ENCODE assay signal across 17 cellular contexts in the genomic region with DNA sequence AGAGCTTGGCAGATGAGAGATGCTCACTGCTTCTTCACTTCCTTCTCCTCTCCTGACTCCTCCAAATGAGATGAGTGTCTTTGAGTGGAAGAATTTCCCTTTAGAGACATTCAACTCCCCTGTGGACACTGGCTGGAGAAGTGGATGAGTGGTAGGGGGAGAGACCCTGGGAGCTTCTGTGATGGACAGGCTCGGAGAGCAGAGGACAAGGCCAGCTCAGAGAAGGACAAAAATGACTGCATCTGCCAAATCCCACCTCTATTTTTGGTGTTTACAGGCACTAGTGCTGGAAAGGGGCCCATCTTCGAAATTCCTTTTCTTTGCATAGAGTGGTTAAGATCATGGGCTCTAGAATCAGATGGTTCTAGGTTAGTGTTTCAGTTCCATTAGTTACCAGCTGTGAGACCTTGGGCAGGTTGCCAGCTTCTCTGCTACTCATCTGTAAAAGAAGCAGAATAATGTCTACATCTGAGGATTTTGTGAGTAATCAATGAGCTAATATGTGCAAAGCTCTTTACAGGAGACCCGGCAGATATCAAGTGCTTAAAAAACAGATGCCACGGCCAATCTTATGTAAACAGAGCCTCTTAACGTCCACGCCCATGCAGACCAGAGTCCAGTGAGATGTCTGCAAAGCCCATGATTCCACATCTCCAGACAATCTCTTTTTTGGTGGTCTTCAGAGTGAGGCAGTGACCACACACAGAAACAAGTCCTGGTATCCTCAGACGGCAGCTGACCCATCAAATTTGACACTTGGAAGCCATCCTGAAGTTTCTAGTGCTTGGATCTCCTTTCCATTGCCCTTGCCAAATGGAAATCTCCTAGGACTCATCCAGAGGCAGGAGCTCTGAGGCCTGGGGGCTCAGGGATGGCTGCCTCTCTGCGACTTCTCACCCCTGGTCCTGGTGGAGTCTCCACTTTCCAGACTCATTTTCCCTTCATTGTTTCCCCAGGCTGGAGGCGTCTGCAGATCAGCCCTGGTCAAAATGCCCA. TPM values are rescaled to one million over a fixed set of nuclear protein-coding genes. Genes with fewer than 3 reads are reported as not detected.
A peak's percentile ranks its signal among the peaks of the same experiment; 100 is the strongest.
DNase-seq lines count a peak whose midpoint lies in the region; ATAC-seq and TF ChIP-seq lines count a peak whose summit lies in the region.
"Had no signal": no experiment of that assay in that cellular context is flagged by ENCODE, and none has a peak within 500 bp of the region (broad histone marks: within the 10 kb centered on the region; RNA-seq: fewer than 3 reads in every experiment).

No MANE protein-coding gene starts in this region.

- TF ChIP-seq CTCF in nephron (IDR thresholded peaks at IDR 0.05; ENCODE audit: unreplicated experiment in 3 of 3) (no peak), chondrocyte (IDR thresholded peaks at IDR 0.05) (no peak)

- peaks cover 4% of the 10 kb centered on the region for H3K27me3 Mint-ChIP-seq in nephron (ENCODE audit: low read depth)
- H3K27me3 Mint-ChIP-seq in stimulated activated naive B cell treated with anti-CD40 and anti-IgM and Interleukin-4, amounts not matched to agents 10 μg/mL and 1 μg/mL and 100 μg/mL, for 72 hours, result peaks cover 15 to 19% of the 10 kb centered on the region in 2 donors
- H3K27me3 Mint-ChIP-seq in chondrocyte (ENCODE audit: low read depth), result peaks cover 22% of the 10 kb centered on the region

- peaks cover 2% of the 10 kb centered on the region for H3K9me3 Mint-ChIP-seq in nephron
- no peaks in the 10 kb centered on the region for H3K9me3 Mint-ChIP-seq in stimulated activated naive B cell treated with anti-CD40 and anti-IgM and Interleukin-4, amounts not matched to agents 10 μg/mL and 1 μg/mL and 100 μg/mL, for 72 hours
- peaks cover 2% of the 10 kb centered on the region for H3K9me3 Mint-ChIP-seq in chondrocyte (ENCODE audit: low read depth)
- H3K9me3 Mint-ChIP-seq: activated naive CD4-positive, alpha-beta T cell treated with anti-CD3 and anti-CD28 coated beads, Interleukin-2, amount 50 U/mL, for 72 hours; T-cell had no signal

- H3K27ac Mint-ChIP-seq in nephron (peak overlapping the region in 2 of 3 experiments; percentile 26 to 73), chondrocyte (ENCODE audit: unreplicated experiment) (no peak overlapping the region)
- H3K27ac Mint-ChIP-seq in stimulated activated naive B cell treated with anti-CD40 and anti-IgM and Interleukin-4, amounts not matched to agents 10 μg/mL and 1 μg/mL and 100 μg/mL, for 72 hours, result no peak overlapping the region
- H3K27ac Mint-ChIP-seq: activated naive CD4-positive, alpha-beta T cell treated with anti-CD3 and anti-CD28 coated beads, Interleukin-2, amount 50 U/mL, for 72 hours; T-cell had no signal

- peak; percentile 8 for DNase-seq in COLO668 (lab: John Stamatoyannopoulos, UW; ENCODE audit: unreplicated experiment)
- DNase-seq in NCI-H524 (lab: John Stamatoyannopoulos, UW), result peak; percentile 90 to 94
- DNase-seq in fibroblast of peridontal ligament (ENCODE audit: extremely low read depth), result peak; percentile 35
- DNase-seq in stimulated activated naive B cell treated with anti-CD40 and anti-IgM and Interleukin-4, amounts not matched to agents 10 μg/mL and 1 μg/mL and 100 μg/mL, for 72 hours, result no peak
- DNase-seq in activated CD4-positive, CD25-positive, alpha-beta regulatory T cell treated with anti-CD3 and anti-CD28 coated beads, Interleukin-2, amount 50 U/mL, for 72 hours, result no peak
- DNase-seq in chondrocyte (ENCODE audit: low spot score), result no peak
- no peak for DNase-seq in SW480 (ENCODE audit: low spot score)
- DNase-seq: activated CD4-positive, CD25-positive, alpha-beta regulatory T cell; AML-193; DND-41; mammary epithelial cell; occipital lobe; T-cell had no signal

- H3K36me3 Mint-ChIP-seq in nephron (ENCODE audit: low read depth), result no peaks in the 10 kb centered on the region
- no peaks in the 10 kb centered on the region for H3K36me3 Mint-ChIP-seq in stimulated activated naive B cell treated with anti-CD40 and anti-IgM and Interleukin-4, amounts not matched to agents 10 μg/mL and 1 μg/mL and 100 μg/mL, for 72 hours
- H3K36me3 Mint-ChIP-seq in chondrocyte (ENCODE audit: low read depth), result peaks cover 2% of the 10 kb centered on the region
- H3K36me3 Mint-ChIP-seq: activated naive CD4-positive, alpha-beta T cell treated with anti-CD3 and anti-CD28 coated beads, Interleukin-2, amount 50 U/mL, for 72 hours; T-cell had no signal

- ATAC-seq in stimulated activated naive B cell treated with anti-CD40 and anti-IgM and Interleukin-4, amounts not matched to agents 10 μg/mL and 1 μg/mL and 100 μg/mL, for 72 hours (replicated peaks), result no peak
- ATAC-seq: activated naive CD4-positive, alpha-beta T cell treated with anti-CD3 and anti-CD28 coated beads, Interleukin-2, amount 50 U/mL, for 72 hours; Panc1; T-cell had no signal

- H3K4me1 Mint-ChIP-seq in nephron, result peaks cover 49% of the 10 kb centered on the region
- no peaks in the 10 kb centered on the region for H3K4me1 Mint-ChIP-seq in stimulated activated naive B cell treated with anti-CD40 and anti-IgM and Interleukin-4, amounts not matched to agents 10 μg/mL and 1 μg/mL and 100 μg/mL, for 72 hours
- peaks cover 6% of the 10 kb centered on the region for H3K4me1 Mint-ChIP-seq in chondrocyte (ENCODE audit: low read depth)
- H3K4me1 Mint-ChIP-seq: T-cell had no signal

- H3K4me3 Mint-ChIP-seq in nephron (peak overlapping the region in 1 of 3 experiments; percentile 21), chondrocyte (ENCODE audit: unreplicated experiment) (no peak overlapping the region)
- H3K4me3 Mint-ChIP-seq in stimulated activated naive B cell treated with anti-CD40 and anti-IgM and Interleukin-4, amounts not matched to agents 10 μg/mL and 1 μg/mL and 100 μg/mL, for 72 hours, result no peak overlapping the region
- H3K4me3 Mint-ChIP-seq: T-cell had no signal

RNA-seq across cellular contexts. Expression of gene COL27A1, which starts 13.5 kb away (rescaled TPM):
- 45.9 to 52.9 TPM (median 48.5 TPM) in 3 replicates for total RNA-seq in chondrocyte

RNA-seq across cellular contexts. Expression of gene KIF12, which starts 42.8 kb away (rescaled TPM):
- total RNA-seq in chondrocyte, result 0.39 to 1.4 TPM (median 0.70 TPM) in 3 replicates
- total RNA-seq: activated naive CD4-positive, alpha-beta T cell treated with anti-CD3 and anti-CD28 coated beads, Interleukin-2, amount 50 U/mL, for 72 hours; HT1080 had no signal

Comparison
In these comparisons a context has a peak if more than half of its experiments do, and no peak if none do; other contexts are left out.
1. DNase-seq: peak in COLO668 (single experiment), NCI-H524 (2 of 2) and fibroblast of peridontal ligament (single experiment); none in stimulated activated naive B cell treated with anti-CD40 and anti-IgM and Interleukin-4, amounts not matched to agents 10 μg/mL and 1 μg/mL and 100 μg/mL, for 72 hours (single experiment), activated CD4-positive, CD25-positive, alpha-beta regulatory T cell treated with anti-CD3 and anti-CD28 coated beads, Interleukin-2, amount 50 U/mL, for 72 hours (single experiment), chondrocyte (single experiment) and SW480 (single experiment).
2. H3K27ac Mint-ChIP-seq: peak in nephron (2 of 3); none in stimulated activated naive B cell treated with anti-CD40 and anti-IgM and Interleukin-4, amounts not matched to agents 10 μg/mL and 1 μg/mL and 100 μg/mL, for 72 hours (single experiment) and chondrocyte (single experiment).